ENCODE assay signal across 17 cellular contexts in genomic region chrY:17871194-17871903, GRCh38. TPM values are rescaled to one million over a fixed set of nuclear protein-coding genes. Genes with fewer than 3 reads are reported as not detected.
DNase-seq lines count a peak whose midpoint lies in the region; ATAC-seq, FAIRE-seq and TF ChIP-seq lines count a peak whose summit lies in the region.
"Not testable (repeated sequence)": the region's sequence is repeated elsewhere in the genome, so short reads cannot be mapped to it uniquely, and the experiment has no call there.
"Had no signal": no experiment of that assay in that cellular context is flagged by ENCODE, and none has a peak within 500 bp of the region (broad histone marks: within the 10 kb centered on the region; RNA-seq: fewer than 3 reads in every experiment).

No MANE protein-coding gene starts in this region.

- not testable (repeated sequence) for H3K4me3 ChIP-seq in A549, body of pancreas, heart right ventricle, thoracic aorta

- FAIRE-seq in A549 (lab: Jason Lieb, UNC), result not testable (repeated sequence)
- peak; percentile 82 for FAIRE-seq in RCC 7860 (lab: Jason Lieb, UNC)

- not testable (repeated sequence) for H3K27ac ChIP-seq in A549, body of pancreas, heart right ventricle, thoracic aorta

- not testable (repeated sequence) for H3K4me1 ChIP-seq in A549; body of pancreas; heart right ventricle; thoracic aorta (ENCODE audit: control insufficient read depth in 1 of 2, low read depth in 2 of 2)

- not testable (repeated sequence) for TF ChIP-seq CTCF in A549 (IDR thresholded peaks at IDR 0.05); body of pancreas (IDR thresholded peaks at IDR 0.05); heart right ventricle (IDR thresholded peaks at IDR 0.05); thoracic aorta (IDR thresholded peaks at IDR 0.05)

- not testable (repeated sequence) for TF ChIP-seq EP300 in A549 (IDR thresholded peaks at IDR 0.05)

- TF ChIP-seq POLR2A in A549 (IDR thresholded peaks at IDR 0.05; ENCODE audit: low read length); body of pancreas (IDR thresholded peaks at IDR 0.05): not testable (repeated sequence)

- ATAC-seq in A549 (peak; percentile 68 to 85; a peak in 5 of 6 replicates), body of pancreas (peak; percentile 70), Right ventricle myocardium inferior (peak; percentile 84), heart right ventricle (peak in 5 of 8 donors; percentile 34 to 76 (median 71)), left lobe of liver (peak; percentile 83), thoracic aorta (ENCODE audit: insufficient number of reproducible peaks, low FRiP score, low read depth) (peak; percentile 65)

- not testable (repeated sequence) for H3K27me3 ChIP-seq in body of pancreas; heart right ventricle; thoracic aorta (replicated peaks; ENCODE audit: insufficient read depth)

- intact Hi-C loops in body of pancreas (cut with DNase I); Right ventricle myocardium inferior (cut with DNase I); heart right ventricle (cut with DNase I): not testable (repeated sequence)

- POLR2A ChIA-PET in A549 (lab: Yijun Ruan, JAX), result not testable (repeated sequence)

- not testable (repeated sequence) for H3K36me3 ChIP-seq in body of pancreas (replicated peaks in 1 of 2; ENCODE audit: insufficient read depth in 1 of 2, low read depth in 2 of 2); heart right ventricle; thoracic aorta

- no CpG with 5 or more reads among the region's 3 CpGs for WGBS in A549 (ENCODE audit: missing lambda C conversion rate)
- WGBS in body of pancreas, 2 donors, result no CpG with 5 or more reads among the region's 3 CpGs
- WGBS in heart right ventricle, 2 donors, result no CpG with 5 or more reads among the region's 3 CpGs

- H3K9me3 ChIP-seq in A549, body of pancreas, heart right ventricle, thoracic aorta: not testable (repeated sequence)

- TF ChIP-seq RAD21 in A549 (conservative IDR thresholded peaks at IDR 0.05 in 1 of 2, IDR thresholded peaks at IDR 0.05 in 1 of 2), result not testable (repeated sequence)

- H3K4me2 ChIP-seq in A549, result not testable (repeated sequence)

- CTCF ChIA-PET in A549 (lab: Yijun Ruan, JAX), result not testable (repeated sequence)

- not testable (repeated sequence) for DNase-seq in A549 (ENCODE audit: low read depth in 1 of 2, low spot score in 1 of 2); RCC 7860 (ENCODE audit: low spot score); body of pancreas; Right ventricle myocardium inferior (ENCODE audit: missing footprints); heart right ventricle; left lobe of liver (ENCODE audit: low spot score); thoracic aorta (ENCODE audit: low spot score)

RNA-seq across cellular contexts. Expression of gene CDY2B, which starts 8.7 kb away (rescaled TPM):
- polyA plus RNA-seq in A549 (2011; rRNA removed), result not detected in 2 replicates
- not detected in 2 replicates for polyA plus RNA-seq in A549 (2012; cell fraction: cytosol; rRNA removed)
- not detected in 2 replicates for polyA plus RNA-seq in A549 (2012; cell fraction: nucleus; rRNA removed)
- polyA plus RNA-seq in A549 (2017; fragmentation: RNase III; extraction: RNeasy Plus Mini Kit Qiagen cat#74134 plus additional on column Dnase treatment), result not detected in 3 replicates
- not detected in 2 replicates for polyA minus RNA-seq in A549 (2011; rRNA and poly(A)+ RNA removed)
- total RNA-seq in body of pancreas, result not detected
- total RNA-seq in Right ventricle myocardium inferior, result not detected
- total RNA-seq in heart right ventricle, result not detected
- not detected for polyA plus RNA-seq in heart right ventricle
- not detected for total RNA-seq in left lobe of liver
- total RNA-seq in thoracic aorta, result not detected
- total RNA-seq: A172; A673; CD4-positive, alpha-beta memory T cell; CD4-positive, CD25-positive, alpha-beta regulatory T cell; CD8-positive, alpha-beta memory T cell; Daoy; G401; GM12878 had no signal
- polyA plus RNA-seq: AG04450; CD14-positive monocyte; CD4-positive, alpha-beta memory T cell; CD4-positive, CD25-positive, alpha-beta regulatory T cell; CD8-positive, alpha-beta memory T cell; GM12878 had no signal
